18 cellular contexts compared by ENCODE assay signal in genomic region chr6:15409301-15410125, GRCh38.
A peak's percentile ranks its signal among the peaks of the same experiment; 100 is the strongest.
DNase-seq lines count a peak whose midpoint lies in the region; ATAC-seq and TF ChIP-seq lines count a peak whose summit lies in the region.
"Had no signal": no experiment of that assay in that cellular context is flagged by ENCODE, and none has a peak within 500 bp of the region (broad histone marks: within the 10 kb centered on the region; RNA-seq: fewer than 3 reads in every experiment).

No MANE protein-coding gene starts in this region.

- no peak overlapping the region for H2AK5ac ChIP-seq in trophoblast cell (ENCODE audit: low read length)

- H4K12ac ChIP-seq in trophoblast cell (ENCODE audit: low read depth, low read length) = no peak overlapping the region

- no peaks in the 10 kb centered on the region for H3K79me1 ChIP-seq in trophoblast cell (ENCODE audit: low read length)

- WGBS in trophoblast cell (ENCODE audit: extremely low coverage, insufficient coverage, insufficient read length) = no CpG with 5 or more reads among the region's 6 CpGs

- H3K27me3 Mint-ChIP-seq in activated T-cell treated with anti-CD3 and anti-CD28 coated beads, Interleukin-2, amount 50 U/mL, for 72 hours (ENCODE audit: low read depth) = no peaks in the 10 kb centered on the region
- H3K27me3 Mint-ChIP-seq in activated T-cell treated with anti-CD3 and anti-CD28 coated beads, Interleukin-2, amount 50 U/mL, for 4 hours (ENCODE audit: low read depth) = no peaks in the 10 kb centered on the region
- H3K27me3 Mint-ChIP-seq in GM23338 (ENCODE audit: insufficient read depth, low read depth, poor library complexity) = peaks cover 14% of the 10 kb centered on the region
- no peaks in the 10 kb centered on the region for H3K27me3 Mint-ChIP-seq in activated CD8-positive, alpha-beta T cell treated with anti-CD3 and anti-CD28 coated beads for 36 hours

- POLR2A ChIA-PET in activated CD8-positive, alpha-beta T cell treated with anti-CD3 and anti-CD28 coated beads for 36 hours (lab: Charles Lee) = interaction anchor here (0.5 to 0.6 kb wide), 2 partner anchors 133 to 535 kb away, joined by 3 read pairs; no protein-coding TSS in a partner anchor

- H2BK12ac ChIP-seq in trophoblast cell (ENCODE audit: low read length) = no peak overlapping the region

- CTCF ChIA-PET in activated CD8-positive, alpha-beta T cell treated with anti-CD3 and anti-CD28 coated beads for 36 hours (lab: Charles Lee) = interaction anchor here (2.3 kb wide), 1 partner anchor 19 kb away, joined by 15 read pairs; no protein-coding TSS in a partner anchor

- H2AFZ ChIP-seq in GM23338 (no peak overlapping the region), trophoblast cell (ENCODE audit: insufficient read depth, low read length, poor library complexity) (no peak overlapping the region)
- H2AFZ ChIP-seq: parathyroid adenoma had no signal

- H3K79me2 ChIP-seq in GM23338 (replicated peaks; ENCODE audit: insufficient read depth) = peaks cover 100% of the 10 kb centered on the region
- H3K79me2 ChIP-seq in trophoblast cell (ENCODE audit: control insufficient read depth, insufficient read depth, low read length, poor library complexity) = peaks cover 1% of the 10 kb centered on the region

- H3K36me3 ChIP-seq in GM23338 (ENCODE audit: insufficient read depth) = peaks cover 11% of the 10 kb centered on the region
- no peaks in the 10 kb centered on the region for H3K36me3 ChIP-seq in trophoblast cell (ENCODE audit: control insufficient read depth in 1 of 2, insufficient read depth in 2 of 2, low read length in 2 of 2)
- H3K36me3 ChIP-seq: heart left ventricle had no signal

- H3K4ac ChIP-seq in trophoblast cell (ENCODE audit: low read depth, low read length) = no peak overlapping the region

- no peaks in the 10 kb centered on the region for H3K9me3 ChIP-seq in trophoblast cell (ENCODE audit: insufficient read depth, low read depth, low read length)
- H3K9me3 ChIP-seq: heart left ventricle, mucosa of descending colon had no signal

- no peaks in the 10 kb centered on the region; the same call in 1 of the 2 replicates for H3F3A ChIP-seq in GM23338 (replicated peaks; ENCODE audit: low read depth)

- peak overlapping the region; percentile 3 for H3K27ac Mint-ChIP-seq in activated T-cell treated with anti-CD3 and anti-CD28 coated beads, Interleukin-2, amount 50 U/mL, for 72 hours
- H3K27ac Mint-ChIP-seq in GM23338 = no peak overlapping the region; the same call in 1 of the 2 replicates
- peak overlapping the region; percentile 86 for H3K27ac Mint-ChIP-seq in activated CD8-positive, alpha-beta T cell treated with anti-CD3 and anti-CD28 coated beads for 36 hours

- no peak overlapping the region for H3K18ac ChIP-seq in trophoblast cell (ENCODE audit: low read length)

- peaks cover 21 to 23% of the 10 kb centered on the region in 2 donors for H3K36me3 Mint-ChIP-seq in activated T-cell treated with anti-CD3 and anti-CD28 coated beads, Interleukin-2, amount 50 U/mL, for 72 hours (ENCODE audit: insufficient read depth in 2 of 2)
- peaks cover 20% of the 10 kb centered on the region for H3K36me3 Mint-ChIP-seq in activated T-cell treated with anti-CD3 and anti-CD28 coated beads, Interleukin-2, amount 50 U/mL, for 4 hours (ENCODE audit: insufficient read depth)
- H3K36me3 Mint-ChIP-seq in GM23338 (ENCODE audit: low read depth) = peaks cover 45% of the 10 kb centered on the region
- peaks cover 33% of the 10 kb centered on the region for H3K36me3 Mint-ChIP-seq in activated CD8-positive, alpha-beta T cell treated with anti-CD3 and anti-CD28 coated beads for 36 hours (ENCODE audit: low read depth)

- TF ChIP-seq CTCF in GM23338 (conservative IDR thresholded peaks at IDR 0.05; ENCODE audit: low read depth in 2 of 2) = no peak
- TF ChIP-seq CTCF in activated CD8-positive, alpha-beta T cell treated with anti-CD3 and anti-CD28 coated beads for 36 hours (IDR thresholded peaks at IDR 0.05) = no peak

- H2BK5ac ChIP-seq in trophoblast cell (ENCODE audit: low read depth, low read length, poor library complexity) = no peak overlapping the region

- H3K23ac ChIP-seq in trophoblast cell (ENCODE audit: low read length) = no peak overlapping the region

- H4K91ac ChIP-seq in trophoblast cell (ENCODE audit: low read depth, low read length) = no peak overlapping the region

- H3K9me3 Mint-ChIP-seq in activated T-cell treated with anti-CD3 and anti-CD28 coated beads, Interleukin-2, amount 50 U/mL, for 72 hours = peaks cover 0 to 2% of the 10 kb centered on the region in 2 donors
- no peaks in the 10 kb centered on the region for H3K9me3 Mint-ChIP-seq in activated T-cell treated with anti-CD3 and anti-CD28 coated beads, Interleukin-2, amount 50 U/mL, for 4 hours
- H3K9me3 Mint-ChIP-seq in GM23338 = peaks cover 10% of the 10 kb centered on the region
- no peaks in the 10 kb centered on the region for H3K9me3 Mint-ChIP-seq in activated CD8-positive, alpha-beta T cell treated with anti-CD3 and anti-CD28 coated beads for 36 hours

- H3K27me3 ChIP-seq in GM23338 (ENCODE audit: insufficient read depth) (no peaks in the 10 kb centered on the region), trophoblast cell (ENCODE audit: insufficient read depth, low read length) (no peaks in the 10 kb centered on the region)
- H3K27me3 ChIP-seq: heart left ventricle had no signal

- peaks cover 97% of the 10 kb centered on the region for H3K4me1 ChIP-seq in GM23338 (ENCODE audit: insufficient read depth)
- peaks cover 2 to 15% of the 10 kb centered on the region in 2 experiments for H3K4me1 ChIP-seq in trophoblast cell (ENCODE audit: control insufficient read depth in 1 of 2, insufficient read depth in 2 of 2, low read length in 2 of 2)

- no peaks in the 10 kb centered on the region for H3K9me2 ChIP-seq in GM23338 (ENCODE audit: insufficient read depth)

- peaks cover 92% of the 10 kb centered on the region for H3K4me1 Mint-ChIP-seq in activated T-cell treated with anti-CD3 and anti-CD28 coated beads, Interleukin-2, amount 50 U/mL, for 72 hours (ENCODE audit: low read depth)
- peaks cover 70% of the 10 kb centered on the region for H3K4me1 Mint-ChIP-seq in activated T-cell treated with anti-CD3 and anti-CD28 coated beads, Interleukin-2, amount 50 U/mL, for 4 hours (ENCODE audit: low read depth)
- H3K4me1 Mint-ChIP-seq in GM23338 = peaks cover 94% of the 10 kb centered on the region
- H3K4me1 Mint-ChIP-seq in activated CD8-positive, alpha-beta T cell treated with anti-CD3 and anti-CD28 coated beads for 36 hours (ENCODE audit: low read depth) = peaks cover 86% of the 10 kb centered on the region

- no peak overlapping the region for H3K27ac ChIP-seq in GM23338 (ENCODE audit: low read depth)
- H3K27ac ChIP-seq in trophoblast cell (ENCODE audit: low read depth, low read length) = peak overlapping the region; percentile 26
- H3K27ac ChIP-seq: coronary artery, heart left ventricle, parathyroid adenoma, WERI-Rb-1 had no signal

- H3K4me3 ChIP-seq in GM23338 (no peak overlapping the region), trophoblast cell (ENCODE audit: low read depth, low read length) (no peak overlapping the region)
- H3K4me3 ChIP-seq: coronary artery, heart left ventricle, mucosa of descending colon, smooth muscle cell had no signal

- H3K14ac ChIP-seq in trophoblast cell (ENCODE audit: low read length) = no peak overlapping the region

- H3K9ac ChIP-seq in trophoblast cell (ENCODE audit: low read length) = no peak overlapping the region
- H3K9ac ChIP-seq: parathyroid adenoma had no signal

- H4K8ac ChIP-seq in trophoblast cell (ENCODE audit: low read depth, low read length) = peak overlapping the region; percentile 70

- ATAC-seq in activated T-cell treated with anti-CD3 and anti-CD28 coated beads, Interleukin-2, amount 50 U/mL, for 72 hours (replicated peaks in 1 of 2) = peak; percentile 17 to 21
- no peak for ATAC-seq in activated T-cell treated with anti-CD3 and anti-CD28 coated beads, Interleukin-2, amount 50 U/mL, for 4 hours
- ATAC-seq in GM23338 = no peak
- ATAC-seq in activated CD8-positive, alpha-beta T cell treated with anti-CD3 and anti-CD28 coated beads for 36 hours = no peak
- ATAC-seq: mucosa of descending colon had no signal

- no peak for DNase-seq in activated T-cell treated with anti-CD3 and anti-CD28 coated beads, Interleukin-2, amount 50 U/mL, for 72 hours
- no peak for DNase-seq in activated T-cell treated with anti-CD3 and anti-CD28 coated beads, Interleukin-2, amount 50 U/mL, for 4 hours
- no peak for DNase-seq in GM23338 (ENCODE audit: low spot score)
- DNase-seq in activated CD8-positive, alpha-beta T cell treated with anti-CD3 and anti-CD28 coated beads for 36 hours = no peak
- peak; percentile 89 to 98 for DNase-seq in trophoblast cell
- DNase-seq in epidermal melanocyte (ENCODE audit: insufficient read length, low spot score) = no peak
- DNase-seq in UCSD-AML1 (lab: John Stamatoyannopoulos, UW; ENCODE audit: unreplicated experiment) = no peak
- no peak for DNase-seq in activated effector memory CD4-positive, alpha-beta T cell treated with Interleukin-2 at 50 U/mL for 16 hours
- DNase-seq: activated T-cell treated with anti-CD3 and anti-CD28 coated beads for 4 hours, heart left ventricle, kidney, mucosa of descending colon, NCI-H1694, NCI-H526 treated with DMSO at 0.1 percent for 48 hours, WERI-Rb-1 had no signal

- H3K4me2 ChIP-seq in GM23338 (peak overlapping the region; percentile 33; the same call in 1 of the 2 replicates), trophoblast cell (ENCODE audit: low read length) (no peak overlapping the region)
- H3K4me2 ChIP-seq: smooth muscle cell had no signal

- intact Hi-C loops in activated CD8-positive, alpha-beta T cell treated with anti-CD3 and anti-CD28 coated beads for 36 hours (cut with micrococcal nuclease) = no loop called here

- H3K4me3 Mint-ChIP-seq in activated T-cell treated with anti-CD3 and anti-CD28 coated beads, Interleukin-2, amount 50 U/mL, for 72 hours = peak overlapping the region in 1 of 2 donors; percentile 6
- H3K4me3 Mint-ChIP-seq in activated T-cell treated with anti-CD3 and anti-CD28 coated beads, Interleukin-2, amount 50 U/mL, for 4 hours = no peak overlapping the region
- H3K4me3 Mint-ChIP-seq in GM23338 = no peak overlapping the region
- no peak overlapping the region for H3K4me3 Mint-ChIP-seq in activated CD8-positive, alpha-beta T cell treated with anti-CD3 and anti-CD28 coated beads for 36 hours

- H2BK120ac ChIP-seq in trophoblast cell (ENCODE audit: insufficient read depth, low read length, poor library complexity) = no peak overlapping the region

- H4K20me1 ChIP-seq in GM23338 (replicated peaks; ENCODE audit: insufficient read depth) = peaks cover 97% of the 10 kb centered on the region

TF ChIP-seq in GM23338, 12 proteins besides CTCF, POLR2A, EP300 and RAD21 (continues in another document):
- TF ChIP-seq POLR2AphosphoS5 (IDR thresholded peaks at IDR 0.05; ENCODE audit: low read depth) (no peak), EZH2phosphoT487 (IDR thresholded peaks at IDR 0.05; ENCODE audit: unreplicated experiment) (no peak)

Comparison
In these comparisons a context has a peak if more than half of its experiments do, and no peak if none do; other contexts are left out.
1. ATAC-seq: peak in activated T-cell treated with anti-CD3 and anti-CD28 coated beads, Interleukin-2, amount 50 U/mL, for 72 hours (2 of 2); none in activated T-cell treated with anti-CD3 and anti-CD28 coated beads, Interleukin-2, amount 50 U/mL, for 4 hours (0 of 2), GM23338 (single experiment) and activated CD8-positive, alpha-beta T cell treated with anti-CD3 and anti-CD28 coated beads for 36 hours (single experiment).
2. DNase-seq: peak in trophoblast cell (2 of 2); none in activated T-cell treated with anti-CD3 and anti-CD28 coated beads, Interleukin-2, amount 50 U/mL, for 72 hours (0 of 2), activated T-cell treated with anti-CD3 and anti-CD28 coated beads, Interleukin-2, amount 50 U/mL, for 4 hours (single experiment), GM23338 (single experiment), activated CD8-positive, alpha-beta T cell treated with anti-CD3 and anti-CD28 coated beads for 36 hours (single experiment), epidermal melanocyte (single experiment), UCSD-AML1 (single experiment) and activated effector memory CD4-positive, alpha-beta T cell treated with Interleukin-2 at 50 U/mL for 16 hours (single experiment).